14 cellular contexts compared by ENCODE assay signal in genomic region chrX:39201305-39201990, GRCh38.
DNase-seq lines count a peak whose midpoint lies in the region; ATAC-seq and TF ChIP-seq lines count a peak whose summit lies in the region.
"Had no signal": no experiment of that assay in that cellular context is flagged by ENCODE, and none has a peak within 500 bp of the region (broad histone marks: within the 10 kb centered on the region; RNA-seq: fewer than 3 reads in every experiment).

No MANE protein-coding gene starts in this region.

- ATAC-seq in stimulated activated naive CD8-positive, alpha-beta T cell treated with anti-CD3 and anti-CD28 coated beads, Interleukin-15, Interleukin-2, amounts not matched to agents 100 U/mL and 50 U/mL, for 24 hours = no peak
- ATAC-seq in GM21515 (IDR thresholded peaks at IDR 0.05; ENCODE audit: unreplicated experiment) = no peak

- TF ChIP-seq CTCF in RWPE1 (conservative IDR thresholded peaks at IDR 0.05; ENCODE audit: low read depth) = no peak
- TF ChIP-seq CTCF in fibroblast of the aortic adventitia (IDR thresholded peaks at IDR 0.05; ENCODE audit: insufficient read depth, low read length) = no peak

- no peak overlapping the region for H3K4me3 ChIP-seq in fibroblast of the aortic adventitia (ENCODE audit: low read depth, low read length)
- H3K4me3 ChIP-seq: neural progenitor cell, skin epidermis had no signal

- peaks cover 86% of the 10 kb centered on the region for H3K4me1 Mint-ChIP-seq in stimulated activated naive CD8-positive, alpha-beta T cell treated with anti-CD3 and anti-CD28 coated beads, Interleukin-15, Interleukin-2, amounts not matched to agents 100 ng/mL and 50 ng/mL, for 24 hours (ENCODE audit: low read depth)

- H3K27me3 Mint-ChIP-seq in stimulated activated naive CD8-positive, alpha-beta T cell treated with anti-CD3 and anti-CD28 coated beads, Interleukin-15, Interleukin-2, amounts not matched to agents 100 ng/mL and 50 ng/mL, for 24 hours = no peaks in the 10 kb centered on the region
- H3K27me3 Mint-ChIP-seq: CD4-positive, CD25-positive, alpha-beta regulatory T cell had no signal

- no peaks in the 10 kb centered on the region for H3K36me3 Mint-ChIP-seq in stimulated activated naive CD8-positive, alpha-beta T cell treated with anti-CD3 and anti-CD28 coated beads, Interleukin-15, Interleukin-2, amounts not matched to agents 100 ng/mL and 50 ng/mL, for 24 hours (ENCODE audit: low read depth)
- H3K36me3 Mint-ChIP-seq: CD4-positive, CD25-positive, alpha-beta regulatory T cell; neural progenitor cell had no signal

- no peak overlapping the region for H3K4me3 Mint-ChIP-seq in stimulated activated naive CD8-positive, alpha-beta T cell treated with anti-CD3 and anti-CD28 coated beads, Interleukin-15, Interleukin-2, amounts not matched to agents 100 ng/mL and 50 ng/mL, for 24 hours
- H3K4me3 Mint-ChIP-seq: neural progenitor cell had no signal

- CTCF ChIA-PET in RWPE1 (lab: Yijun Ruan, JAX) = interaction anchor here (0.6 kb wide), 1 partner anchor 537 kb away, joined by 3 read pairs; no protein-coding TSS in a partner anchor

- no peak overlapping the region for H3K27ac ChIP-seq in RWPE1
- H3K27ac ChIP-seq: neural progenitor cell, skin epidermis had no signal

- no peaks in the 10 kb centered on the region for H3K9me3 Mint-ChIP-seq in stimulated activated naive CD8-positive, alpha-beta T cell treated with anti-CD3 and anti-CD28 coated beads, Interleukin-15, Interleukin-2, amounts not matched to agents 100 ng/mL and 50 ng/mL, for 24 hours

- POLR2A ChIA-PET in RWPE1 (lab: Yijun Ruan, JAX; ENCODE audit: low non-redundant PET) = no interaction called here

- no peak for DNase-seq in stimulated activated naive CD8-positive, alpha-beta T cell treated with anti-CD3 and anti-CD28 coated beads, Interleukin-15, Interleukin-2, amounts not matched to agents 100 U/mL and 50 U/mL, for 24 hours
- DNase-seq in RWPE1 (ENCODE audit: low spot score) = peak; percentile 10
- DNase-seq in fibroblast of the aortic adventitia (ENCODE audit: low read depth) = peak; percentile 2
- DNase-seq in ecto neural progenitor cell (ENCODE audit: low spot score) = no peak
- DNase-seq in medulla oblongata (ENCODE audit: extremely low spot score) = no peak
- DNase-seq in NCI-H1436 (lab: John Stamatoyannopoulos, UW) = no peak
- DNase-seq: central memory CD4-positive, alpha-beta T cell; H7; NCI-H2029 had no signal

- peak overlapping the region; percentile 86 for H3K27ac Mint-ChIP-seq in stimulated activated naive CD8-positive, alpha-beta T cell treated with anti-CD3 and anti-CD28 coated beads, Interleukin-15, Interleukin-2, amounts not matched to agents 100 ng/mL and 50 ng/mL, for 24 hours
- H3K27ac Mint-ChIP-seq: neural progenitor cell had no signal

Comparison
In these comparisons a context has a peak if more than half of its experiments do, and no peak if none do; other contexts are left out.
1. DNase-seq: peak in RWPE1 (single experiment) and fibroblast of the aortic adventitia (single experiment); none in stimulated activated naive CD8-positive, alpha-beta T cell treated with anti-CD3 and anti-CD28 coated beads, Interleukin-15, Interleukin-2, amounts not matched to agents 100 U/mL and 50 U/mL, for 24 hours (single experiment), ecto neural progenitor cell (single experiment), medulla oblongata (single experiment) and NCI-H1436 (single experiment).